In the genomic region with DNA sequence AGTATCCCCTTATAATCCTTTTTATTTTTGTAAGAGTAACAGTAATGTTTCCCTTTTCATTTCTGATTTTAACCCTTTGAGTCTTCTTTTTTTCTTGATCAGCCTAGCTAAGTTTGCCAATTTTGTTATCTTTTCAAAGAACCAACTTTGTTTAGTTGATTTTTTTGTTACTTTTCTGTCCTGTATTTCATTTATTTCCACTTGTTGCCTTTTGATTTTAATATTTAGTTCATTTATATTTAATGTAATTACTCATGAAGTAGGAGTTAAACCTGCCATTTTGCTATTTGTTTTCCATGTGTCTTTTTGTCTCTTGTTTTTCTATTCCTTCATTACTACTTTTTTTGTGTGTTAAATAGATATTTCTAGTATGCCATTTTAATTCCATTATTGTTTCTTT, we compare ENCODE assay signal across 25 cellular contexts.
DNase-seq lines count a peak whose midpoint lies in the region; ATAC-seq, FAIRE-seq and TF ChIP-seq lines count a peak whose summit lies in the region.
"Had no signal": no experiment of that assay in that cellular context is flagged by ENCODE, and none has a peak within 500 bp of the region (broad histone marks: within the 10 kb centered on the region; RNA-seq: fewer than 3 reads in every experiment).

No MANE protein-coding gene starts in this region.

- H3K4me1 ChIP-seq in HEK293 (ENCODE audit: control insufficient read depth, insufficient read depth, low read length) (no peaks in the 10 kb centered on the region), kidney (ENCODE audit: control insufficient read depth in 1 of 2, insufficient read depth in 1 of 2, low read depth in 1 of 2, low read length in 2 of 2) (peaks cover 0 to 3% of the 10 kb centered on the region in 2 donors), small intestine (ENCODE audit: control insufficient read depth in 2 of 2, insufficient read depth in 1 of 2, low read depth in 1 of 2, low read length in 1 of 2) (peaks cover 0 to 2% of the 10 kb centered on the region in 2 donors)
- H3K4me1 ChIP-seq: BLaER1 had no signal

- no peak overlapping the region for H3K9ac ChIP-seq in kidney (ENCODE audit: low read length in 2 of 2)
- H3K9ac ChIP-seq: BLaER1 had no signal

- FAIRE-seq in colon (lab: Jason Lieb, UNC), result peak; percentile 72
- peak; percentile 52 for FAIRE-seq in kidney (lab: Jason Lieb, UNC)
- FAIRE-seq in small intestine (lab: Jason Lieb, UNC), result peak; percentile 62
- FAIRE-seq: GM12891 had no signal

- CTCF ChIA-PET in HEK293 (lab: Yijun Ruan, JAX), result no interaction called here

- POLR2A ChIA-PET in HEK293 (lab: Yijun Ruan, JAX), result no interaction called here

- no peak for ATAC-seq in HG02970 (IDR thresholded peaks at IDR 0.05; ENCODE audit: low FRiP score, unreplicated experiment)
- ATAC-seq in GM18520 (IDR thresholded peaks at IDR 0.05; ENCODE audit: unreplicated experiment), result no peak
- ATAC-seq in HG03565 (IDR thresholded peaks at IDR 0.05; ENCODE audit: unreplicated experiment), result no peak

- no peak for TF ChIP-seq CTCF in HEK293 (tag by site-specific recombination; IDR thresholded peaks at IDR 0.05)
- no peak for TF ChIP-seq CTCF in kidney (IDR thresholded peaks at IDR 0.05; ENCODE audit: borderline replicate concordance, extremely low read depth, insufficient read depth)
- no peak for TF ChIP-seq CTCF in brain microvascular endothelial cell (IDR thresholded peaks at IDR 0.05; ENCODE audit: low read depth, low read length, missing control alignments)

- H3K4me3 ChIP-seq in HEK293 (ENCODE audit: low read depth, low read length) (no peak overlapping the region), kidney (ENCODE audit: low read length in 2 of 2) (no peak overlapping the region), small intestine (ENCODE audit: low read depth in 1 of 2, low read length in 2 of 2) (no peak overlapping the region), brain microvascular endothelial cell (ENCODE audit: low read depth, low read length) (no peak overlapping the region)
- H3K4me3 ChIP-seq: BLaER1 had no signal

- no peak for DNase-seq in kidney
- DNase-seq in small intestine, result no peak
- no peak for DNase-seq in brain microvascular endothelial cell
- DNase-seq: 8988T; ACHN; BE2C; C1 segment of cervical spinal cord; CD4-positive, alpha-beta memory T cell; CD4-positive, CD25-positive, alpha-beta regulatory T cell; CD8-positive, alpha-beta memory T cell; COR-L47; DMS 273 treated with DMSO at 0.1 percent for 48 hours; DMS153; DMS53; DMS79; DND-41; EL; GF-D8 had no signal

- H3K27ac ChIP-seq in HEK293 (ENCODE audit: extremely low read depth, low read depth, low read length) (no peak overlapping the region), kidney (ENCODE audit: low read depth in 2 of 2, low read length in 2 of 2) (no peak overlapping the region), small intestine (ENCODE audit: low read depth in 1 of 2, low read length in 1 of 2) (no peak overlapping the region), brain microvascular endothelial cell (no peak overlapping the region)
- H3K27ac ChIP-seq: BLaER1 had no signal

- in situ Hi-C loops in brain microvascular endothelial cell (cut with HindIII; ENCODE audit: low pct_ligation_motif_present, low sequenced_read_pairs), result no loop called here

- H3K27me3 ChIP-seq in small intestine (ENCODE audit: control insufficient read depth in 2 of 2, insufficient read depth in 2 of 2, low read length in 2 of 2) (no peaks in the 10 kb centered on the region), brain microvascular endothelial cell (replicated peaks) (no peaks in the 10 kb centered on the region)
- H3K27me3 ChIP-seq: BE2C, BLaER1 had no signal

- no peaks in the 10 kb centered on the region; the same call in 1 of the 2 replicates for H3K9me3 ChIP-seq in HEK293 (ENCODE audit: control insufficient read depth, insufficient read depth, low read depth, low read length)
- H3K9me3 ChIP-seq in kidney (ENCODE audit: control insufficient read depth in 1 of 2, low read length in 2 of 2), result peaks cover 7 to 16% of the 10 kb centered on the region in 2 donors
- H3K9me3 ChIP-seq in small intestine (ENCODE audit: control insufficient read depth, low read depth), result no peaks in the 10 kb centered on the region
- H3K9me3 ChIP-seq: BE2C had no signal

- intact Hi-C loops in kidney (cut with DNase I), result no loop called here

- H3K36me3 ChIP-seq in HEK293 (ENCODE audit: control insufficient read depth in 2 of 2, insufficient read depth in 1 of 2, low read length in 2 of 2) (peaks cover 6 to 9% of the 10 kb centered on the region in 2 experiments; a peak in 1 of 3 replicates), kidney (ENCODE audit: control insufficient read depth in 1 of 2, insufficient read depth in 2 of 2, low read length in 2 of 2) (no peaks in the 10 kb centered on the region), small intestine (ENCODE audit: control insufficient read depth in 2 of 2, insufficient read depth in 2 of 2, low read length in 2 of 2) (peaks cover 2 to 9% of the 10 kb centered on the region in 2 donors), brain microvascular endothelial cell (replicated peaks) (peaks cover 3% of the 10 kb centered on the region)

TF ChIP-seq in HEK293, 187 proteins besides CTCF, POLR2A, EP300 and RAD21:
- 0 out of 2 replicates have a peak, but pooled peaks have one; percentile 21 for TF ChIP-seq SCRT2 (tag by site-specific recombination; IDR thresholded peaks at IDR 0.05)
- TF ChIP-seq ZNF549 (tag by site-specific recombination; IDR thresholded peaks at IDR 0.05), result no peak
